ENCODE assay signal across 12 cellular contexts in the genomic region with DNA sequence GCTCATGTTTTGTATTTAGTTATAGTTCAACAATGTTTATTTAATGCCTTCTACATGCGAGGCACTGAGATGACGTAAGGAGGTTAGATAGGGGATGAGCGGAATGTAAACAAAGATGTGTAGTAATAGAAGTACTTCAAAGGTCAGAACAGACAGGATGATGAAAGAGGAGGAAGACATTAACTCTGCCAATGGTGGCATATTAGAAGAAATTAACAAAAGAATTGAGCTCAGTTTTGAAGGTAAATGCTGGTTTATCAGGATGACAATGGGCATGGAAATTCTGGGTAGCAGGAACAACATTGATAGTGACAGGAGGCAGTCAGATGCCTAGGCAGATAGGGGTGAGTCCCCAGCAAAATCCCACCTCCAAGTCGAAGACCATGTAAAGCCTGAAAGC.
DNase-seq lines count a peak whose midpoint lies in the region; ATAC-seq and TF ChIP-seq lines count a peak whose summit lies in the region.
"Had no signal": no experiment of that assay in that cellular context is flagged by ENCODE, and none has a peak within 500 bp of the region (broad histone marks: within the 10 kb centered on the region; RNA-seq: fewer than 3 reads in every experiment).

No MANE protein-coding gene starts in this region.

- peak; percentile 91 for DNase-seq in DMS153 (lab: John Stamatoyannopoulos, UW)
- DNase-seq in LHCN-M2 (ENCODE audit: low read depth): peak; percentile 60
- DNase-seq in WTC11 (ENCODE audit: low spot score): no peak
- DNase-seq in iPS DF 4.7 (ENCODE audit: extremely low read depth, low spot score): peak; percentile 53
- no peak for DNase-seq in KBM-7
- DNase-seq in upper lobe of right lung: no peak
- DNase-seq: activated B cell treated with CpG ODN at 0.5 μM for 24 hours; activated T-cell treated with anti-CD3 and anti-CD28 coated beads, Interleukin-2, amount 50 U/mL, for 1 hour; stimulated activated naive CD8-positive, alpha-beta T cell treated with anti-CD3 and anti-CD28 coated beads, Interleukin-15, amount 100 ng/mL, for 72 hours had no signal

- in situ Hi-C loops in KBM-7 (cut with MboI; ENCODE audit: low pct_unique_long_range_greater_than_20kb, low sequenced_read_pairs): no loop called here

- no peaks in the 10 kb centered on the region for H3K36me3 ChIP-seq in upper lobe of right lung

- H3K4me1 Mint-ChIP-seq in WTC11: peaks cover 42% of the 10 kb centered on the region
- H3K4me1 Mint-ChIP-seq: activated B cell treated with CpG ODN at 0.5 μM for 24 hours; stimulated activated naive CD8-positive, alpha-beta T cell treated with anti-CD3 and anti-CD28 coated beads, Interleukin-15, amount 100 ng/mL, for 72 hours had no signal

- H3K4me1 ChIP-seq in upper lobe of right lung: peaks cover 7% of the 10 kb centered on the region

- H3K27ac ChIP-seq in upper lobe of right lung: no peak overlapping the region

- H3K27me3 ChIP-seq in upper lobe of right lung: no peaks in the 10 kb centered on the region

- H3K36me3 Mint-ChIP-seq in WTC11: no peaks in the 10 kb centered on the region

- POLR2A ChIA-PET in WTC11 (lab: Charles Lee): no interaction called here

- no peak overlapping the region for H3K4me3 Mint-ChIP-seq in WTC11
- H3K4me3 Mint-ChIP-seq: activated B cell treated with CpG ODN at 0.5 μM for 24 hours; endodermal cell; stimulated activated naive CD8-positive, alpha-beta T cell treated with anti-CD3 and anti-CD28 coated beads, Interleukin-15, amount 100 ng/mL, for 72 hours had no signal

- H3K27me3 Mint-ChIP-seq in WTC11 (ENCODE audit: low read depth): no peaks in the 10 kb centered on the region
- H3K27me3 Mint-ChIP-seq: activated B cell treated with CpG ODN at 0.5 μM for 24 hours; stimulated activated naive CD8-positive, alpha-beta T cell treated with anti-CD3 and anti-CD28 coated beads, Interleukin-15, amount 100 ng/mL, for 72 hours had no signal

- H3K27ac Mint-ChIP-seq in WTC11: no peak overlapping the region
- H3K27ac Mint-ChIP-seq: activated B cell treated with CpG ODN at 0.5 μM for 24 hours, endodermal cell had no signal

- H3K4me3 ChIP-seq in upper lobe of right lung: no peak overlapping the region

- no peak for TF ChIP-seq CTCF in WTC11 (IDR thresholded peaks at IDR 0.05)
- TF ChIP-seq CTCF in upper lobe of right lung (IDR thresholded peaks at IDR 0.05): no peak

- CTCF ChIA-PET in WTC11 (lab: Charles Lee): no interaction called here

- H3K9me3 ChIP-seq in upper lobe of right lung: no peaks in the 10 kb centered on the region

- ATAC-seq in WTC11: peak; percentile 54
- ATAC-seq in GM19328 (IDR thresholded peaks at IDR 0.05; ENCODE audit: unreplicated experiment): no peak
- no peak for ATAC-seq in upper lobe of right lung
- no peak for ATAC-seq in GM21515 (IDR thresholded peaks at IDR 0.05; ENCODE audit: unreplicated experiment)
- ATAC-seq: stimulated activated naive CD8-positive, alpha-beta T cell treated with anti-CD3 and anti-CD28 coated beads, Interleukin-15, amount 100 ng/mL, for 72 hours had no signal

- H3K9me3 Mint-ChIP-seq in WTC11: no peaks in the 10 kb centered on the region
- H3K9me3 Mint-ChIP-seq: activated B cell treated with CpG ODN at 0.5 μM for 24 hours; endodermal cell; stimulated activated naive CD8-positive, alpha-beta T cell treated with anti-CD3 and anti-CD28 coated beads, Interleukin-15, amount 100 ng/mL, for 72 hours had no signal

- intact Hi-C loops in upper lobe of right lung (cut with DNase I): no loop called here

TF ChIP-seq in WTC11, 78 proteins besides CTCF, POLR2A, EP300 and RAD21:
- 0 out of 2 replicates have a peak, but pooled peaks have one; percentile 57 for TF ChIP-seq ZNF232 (CRISPR knock-in tag; IDR thresholded peaks at IDR 0.05)
- 0 out of 2 replicates have a peak, but pooled peaks have one; percentile 42 for TF ChIP-seq TEAD1 (CRISPR knock-in tag; IDR thresholded peaks at IDR 0.05)
- peak; percentile 98 for TF ChIP-seq GABPB1 (CRISPR knock-in tag; IDR thresholded peaks at IDR 0.05)
- no peak for TF ChIP-seq ZNF416 (CRISPR knock-in tag; IDR thresholded peaks at IDR 0.05)

Comparison
In these comparisons a context has a peak if more than half of its experiments do, and no peak if none do; other contexts are left out.
1. DNase-seq: peak in DMS153 (single experiment), LHCN-M2 (single experiment) and iPS DF 4.7 (single experiment); none in WTC11 (single experiment), KBM-7 (single experiment) and upper lobe of right lung (single experiment).